ENCODE assay signal across 10 cellular contexts in genomic region chr2:197675246-197675645, GRCh38. TPM values are rescaled to one million over a fixed set of nuclear protein-coding genes. Genes with fewer than 3 reads are reported as not detected.
DNase-seq lines count a peak whose midpoint lies in the region; ATAC-seq and TF ChIP-seq lines count a peak whose summit lies in the region.
"Had no signal": no experiment of that assay in that cellular context is flagged by ENCODE, and none has a peak within 500 bp of the region (broad histone marks: within the 10 kb centered on the region; RNA-seq: fewer than 3 reads in every experiment).

A gene with protein sequence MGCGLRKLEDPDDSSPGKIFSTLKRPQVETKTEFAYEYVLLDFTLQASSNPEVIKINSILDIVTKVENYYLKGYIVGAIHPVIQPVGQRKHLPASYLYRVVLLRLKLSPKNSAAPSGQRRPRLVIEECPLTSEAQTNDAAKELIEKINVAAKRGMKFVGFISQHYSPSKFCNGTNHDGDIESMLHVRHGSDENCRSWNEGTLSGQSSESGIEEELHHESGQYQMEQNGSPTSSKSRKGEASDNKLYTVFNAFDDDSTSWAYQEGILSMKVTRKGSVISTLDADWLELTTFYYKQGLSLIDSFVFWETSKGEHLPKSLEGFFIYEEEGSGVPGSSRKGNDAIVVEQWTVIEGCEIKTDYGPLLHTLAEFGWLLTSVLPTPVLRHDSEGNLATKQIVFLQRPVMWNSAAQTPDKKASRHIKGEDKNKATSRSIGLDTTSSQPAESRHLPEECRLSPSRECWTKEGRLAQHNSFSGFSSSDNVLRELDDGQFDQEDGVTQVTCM (minus strand): TSS chr2:197675587. CDS start chr2:197675458, 129 bp downstream.

- no peak within 1 kb of the TSS for H3K27ac Mint-ChIP-seq in endodermal cell
- H3K27ac Mint-ChIP-seq: activated T-helper 2 cell treated with anti-CD3 and anti-CD28 coated beads, Interferon-gamma antibody, Interleukin-2, Interleukin-4, amounts not matched to agents 10 μg/mL and 5 μg/mL and 100 μg/mL, durations not matched to agents 14 hours and 24 hours and 36 hours had no signal

- no peaks in the 10 kb centered on the region for H3K4me1 ChIP-seq in endodermal cell (ENCODE audit: control insufficient read depth, insufficient read depth, low read length)
- peaks cover 14% of the 10 kb centered on the region for H3K4me1 ChIP-seq in mesodermal cell (ENCODE audit: control insufficient read depth, insufficient read depth, low read length, poor library complexity, severe bottlenecking)

- H3K4me3 Mint-ChIP-seq in endodermal cell = peak within 1 kb of the TSS; percentile 30

- H3K4me3 ChIP-seq in MG63 = peak within 1 kb of the TSS; percentile 46
- H3K4me3 ChIP-seq in endodermal cell (ENCODE audit: low read length) = peak within 1 kb of the TSS; percentile 61
- H3K4me3 ChIP-seq in mesodermal cell (ENCODE audit: extremely low read depth, insufficient read depth, low read length, poor library complexity, severe bottlenecking) = peak within 1 kb of the TSS; percentile 50

- no peak for TF ChIP-seq POLR2A in GM18505 (IDR thresholded peaks at IDR 0.05; ENCODE audit: borderline replicate concordance, extremely low read depth, insufficient read depth, insufficient read length)

- no peaks in the 10 kb centered on the region for H3K36me3 ChIP-seq in MG63
- H3K36me3 ChIP-seq in endodermal cell (ENCODE audit: control insufficient read depth, insufficient read depth, low read length) = no peaks in the 10 kb centered on the region
- H3K36me3 ChIP-seq in mesodermal cell (ENCODE audit: control insufficient read depth, insufficient read depth, low read length) = peaks cover 5% of the 10 kb centered on the region

- H3K9me3 Mint-ChIP-seq in endodermal cell = no peaks in the 10 kb centered on the region
- H3K9me3 Mint-ChIP-seq: activated T-helper 2 cell treated with anti-CD3 and anti-CD28 coated beads, Interferon-gamma antibody, Interleukin-2, Interleukin-4, amounts not matched to agents 10 μg/mL and 5 μg/mL and 100 μg/mL, durations not matched to agents 14 hours and 24 hours and 36 hours had no signal

- H3K9me3 ChIP-seq in MG63 = no peaks in the 10 kb centered on the region
- no peaks in the 10 kb centered on the region for H3K9me3 ChIP-seq in endodermal cell (ENCODE audit: control insufficient read depth, low read length)
- no peaks in the 10 kb centered on the region for H3K9me3 ChIP-seq in mesodermal cell (ENCODE audit: control insufficient read depth, low read length)

- H3K27ac ChIP-seq in endodermal cell (ENCODE audit: low read depth, low read length) (peak within 1 kb of the TSS; percentile 88), mesodermal cell (ENCODE audit: low read depth, low read length, severe bottlenecking) (peak within 1 kb of the TSS; percentile 77)

- H3K4me1 Mint-ChIP-seq in endodermal cell = peaks cover 16% of the 10 kb centered on the region

- no peaks in the 10 kb centered on the region for H3K36me3 Mint-ChIP-seq in endodermal cell (ENCODE audit: low read depth)

- 40 to 67% methylated on average over 1 to 3 of the region's 3 CpGs for WGBS in endodermal cell (ENCODE audit: insufficient coverage in 1 of 2, insufficient read length in 1 of 2), 2 experiments
- WGBS in mesodermal cell (ENCODE audit: insufficient coverage in 2 of 2), 2 experiments = 34 to 80% methylated on average over 1 to 2 of the region's 3 CpGs

- no peak for DNase-seq in MG63
- no peak for DNase-seq in endodermal cell
- no peak for DNase-seq in HuH-7 (ENCODE audit: low spot score)
- DNase-seq: NCI-H187 had no signal

- ATAC-seq in HG03097 (IDR thresholded peaks at IDR 0.05; ENCODE audit: low FRiP score, unreplicated experiment) (no peak), HG02610 (IDR thresholded peaks at IDR 0.05; ENCODE audit: unreplicated experiment) (no peak), GM18505 (IDR thresholded peaks at IDR 0.05; ENCODE audit: unreplicated experiment) (no peak)

- TF ChIP-seq CTCF in endodermal cell (conservative IDR thresholded peaks at IDR 0.05) (no peak), subcutaneous adipose tissue (IDR thresholded peaks at IDR 0.05; ENCODE audit: low read depth) (no peak)

- H3K27me3 Mint-ChIP-seq in endodermal cell (ENCODE audit: insufficient read depth) = no peaks in the 10 kb centered on the region

- H3K27me3 ChIP-seq in MG63 (no peaks in the 10 kb centered on the region), endodermal cell (ENCODE audit: control insufficient read depth, insufficient read depth, low read length, poor library complexity, severe bottlenecking) (no peaks in the 10 kb centered on the region)

- H3K9ac ChIP-seq in endodermal cell (ENCODE audit: extremely low read depth, low read length, poor library complexity, severe bottlenecking) = peak within 1 kb of the TSS; percentile 45

RNA-seq across cellular contexts. Expression of the gene that starts here (rescaled TPM):
- total RNA-seq in MG63 (2014; rRNA removed; shearing (Covaris generic); ENCODE audit: low replicate concordance) = 0.07 TPM in 2 replicates
- total RNA-seq in endodermal cell = under 1 TPM; 0.55 TPM
- 25.2 TPM for polyA plus RNA-seq in endodermal cell (2013, experiment 1 of 2)
- polyA plus RNA-seq in endodermal cell (2013, experiment 2 of 2) = 19.0 TPM
- polyA plus RNA-seq in mesodermal cell (2013, experiment 1 of 2) = 24.1 TPM
- polyA plus RNA-seq in mesodermal cell (2013, experiment 2 of 2) = 25.7 TPM
- total RNA-seq in subcutaneous adipose tissue = 10 to 100 TPM; 12.7 to 29.6 (median 23.0) TPM
- total RNA-seq: activated T-helper 2 cell treated with anti-CD3 and anti-CD28 coated beads, Interferon-gamma antibody, Interleukin-2, Interleukin-4, amounts not matched to agents 10 μg/mL and 5 μg/mL and 100 μg/mL, durations not matched to agents 14 hours and 24 hours and 36 hours had no signal

Comparison
In these comparisons a context has a peak if more than half of its experiments do, and no peak if none do; other contexts are left out.
1. RNA of the gene that starts here (total RNA-seq): 12.7 to 29.6 TPM in subcutaneous adipose tissue; 0.55 TPM in endodermal cell and 0.07 TPM in MG63; every median in the first group is over 4 times any median in the second.
2. Peak in every context shown above with its lines, with median percentiles within 50 percentile points of each other: H3K4me3 ChIP-seq.